Comparison of ENCODE assay signal across 10 cellular contexts in genomic region chr12:29640589-29641345, GRCh38.
DNase-seq lines count a peak whose midpoint lies in the region; ATAC-seq and TF ChIP-seq lines count a peak whose summit lies in the region.
"Had no signal": no experiment of that assay in that cellular context is flagged by ENCODE, and none has a peak within 500 bp of the region (broad histone marks: within the 10 kb centered on the region; RNA-seq: fewer than 3 reads in every experiment).

No MANE protein-coding gene starts in this region.

- CTCF ChIA-PET in IMR-90 (lab: Yijun Ruan, JAX) = interaction anchor here (0.6 to 1.5 kb wide), 3 partner anchors 15 to 1054 kb away, joined by 3 to 4 read pairs (median 3); no protein-coding TSS in a partner anchor

- H3K27me3 ChIP-seq in IMR-90 (ENCODE audit: control insufficient read depth, insufficient read depth, low read length) = no peaks in the 10 kb centered on the region
- no peaks in the 10 kb centered on the region for H3K27me3 ChIP-seq in duodenal mucosa (ENCODE audit: control insufficient read depth in 1 of 2, insufficient read depth in 2 of 2, low read length in 2 of 2)

- no peaks in the 10 kb centered on the region for H3K4me1 Mint-ChIP-seq in stimulated activated naive CD8-positive, alpha-beta T cell treated with anti-CD3 and anti-CD28 coated beads, Interleukin-15, amount 100 ng/mL, for 72 hours
- H3K4me1 Mint-ChIP-seq: activated CD4-positive, alpha-beta T cell treated with anti-CD3 and anti-CD28 coated beads, Interleukin-2, amount 10 ng/mL, durations not matched to agents 24 days and 14 days had no signal

- TF ChIP-seq CTCF in IMR-90 (conservative IDR thresholded peaks at IDR 0.05; ENCODE audit: low read depth, low read length) = no peak

- H3K56ac ChIP-seq in IMR-90 (ENCODE audit: extremely low read depth, insufficient read depth, low read length) = peak overlapping the region; percentile 13

- no peak for TF ChIP-seq RAD21 in IMR-90 (IDR thresholded peaks at IDR 0.05; ENCODE audit: low read length)

- peak overlapping the region; percentile 79 for H2BK5ac ChIP-seq in IMR-90 (ENCODE audit: low read depth, low read length, poor library complexity, severe bottlenecking)

- peak overlapping the region; percentile 88 for H2AFZ ChIP-seq in IMR-90 (replicated peaks; ENCODE audit: low read length, poor library complexity)

- TF ChIP-seq POLR2A in IMR-90 (IDR thresholded peaks at IDR 0.05; ENCODE audit: low read depth, low read length) = no peak

- no peak overlapping the region for H3K27ac Mint-ChIP-seq in stimulated activated naive CD8-positive, alpha-beta T cell treated with anti-CD3 and anti-CD28 coated beads, Interleukin-15, amount 100 ng/mL, for 72 hours
- H3K27ac Mint-ChIP-seq: activated CD4-positive, alpha-beta T cell treated with anti-CD3 and anti-CD28 coated beads, Interleukin-2, amount 10 ng/mL, durations not matched to agents 24 days and 14 days had no signal

- H3K9ac ChIP-seq in IMR-90 (ENCODE audit: low read depth, low read length) (peak overlapping the region; percentile 24), duodenal mucosa (ENCODE audit: low read depth in 1 of 2, low read length in 2 of 2) (no peak overlapping the region)

- H3K14ac ChIP-seq in IMR-90 (replicated peaks; ENCODE audit: low read depth, low read length) = peak overlapping the region; percentile 96

- ATAC-seq in IMR-90 (ENCODE audit: low read depth) = peak; percentile 78
- ATAC-seq in left lobe of liver = peak; percentile 90
- no peak for ATAC-seq in HG03521 (IDR thresholded peaks at IDR 0.05; ENCODE audit: unreplicated experiment)
- ATAC-seq in HG03175 (IDR thresholded peaks at IDR 0.05; ENCODE audit: unreplicated experiment) = no peak
- ATAC-seq in stimulated activated naive CD8-positive, alpha-beta T cell treated with anti-CD3 and anti-CD28 coated beads, Interleukin-15, amount 100 ng/mL, for 72 hours = no peak

- peak overlapping the region; percentile 73 for H4K5ac ChIP-seq in IMR-90 (ENCODE audit: low read depth, low read length)

- in situ Hi-C loops in IMR-90 (cut with MboI; ENCODE audit: low sequenced_read_pairs) = no loop called here

- H3K18ac ChIP-seq in IMR-90 (ENCODE audit: low read depth, low read length) = peak overlapping the region; percentile 96

- no TSS peak for BruUV-seq in IMR-90 (replicated peaks; lab: Mats Ljungman, UMichigan)

- H4K8ac ChIP-seq in IMR-90 (ENCODE audit: low read depth in 2 of 2, low read length in 2 of 2) = peak overlapping the region; percentile 88 to 97

- H3K23ac ChIP-seq in IMR-90 (ENCODE audit: low read depth, low read length) = peak overlapping the region; percentile 92; the same call in 1 of the 2 replicates

- H4K91ac ChIP-seq in IMR-90 (ENCODE audit: insufficient read depth, low read depth, low read length) = peak overlapping the region; percentile 94

- peak overlapping the region; percentile 99 for H3K4ac ChIP-seq in IMR-90 (ENCODE audit: low read depth, low read length)

- no CpG with 5 or more reads among the region's 13 CpGs for WGBS in IMR-90 (ENCODE audit: extremely low coverage in 2 of 2, insufficient read length in 1 of 2), 2 experiments

- peaks cover 0 to 21% of the 10 kb centered on the region in 2 experiments; a peak in 2 of 4 replicates for H3K79me1 ChIP-seq in IMR-90 (ENCODE audit: low read depth in 1 of 2, low read length in 2 of 2)

- H3K9me1 ChIP-seq in IMR-90 (ENCODE audit: insufficient read depth, low read length) = peaks cover 8% of the 10 kb centered on the region; the same call in 1 of the 2 replicates

- intact Hi-C loops in IMR-90 (cut with micrococcal nuclease) = no loop called here

- H3K36me3 ChIP-seq in IMR-90 (ENCODE audit: control insufficient read depth, insufficient read depth, low read length) = peaks cover 9% of the 10 kb centered on the region; the same call in 1 of the 2 replicates
- H3K36me3 ChIP-seq in duodenal mucosa (ENCODE audit: control insufficient read depth in 1 of 2, insufficient read depth in 2 of 2, low read length in 2 of 2) = no peaks in the 10 kb centered on the region

- dilution Hi-C loops in IMR-90 (cut with HindIII; ENCODE audit: low sequenced_read_pairs, unreplicated experiment) = no loop called here

- DNase-seq in IMR-90 (peak; percentile 68), left lobe of liver (ENCODE audit: low spot score) (peak; percentile 80), stromal cell of bone marrow (ENCODE audit: low read depth) (peak; percentile 30), NCI-H526 (lab: John Stamatoyannopoulos, UW) (no peak)
- DNase-seq in stimulated activated naive CD8-positive, alpha-beta T cell treated with anti-CD3 and anti-CD28 coated beads, Interleukin-15, amount 100 ng/mL, for 72 hours = no peak
- DNase-seq: activated CD4-positive, alpha-beta T cell treated with anti-CD3 and anti-CD28 coated beads, Interleukin-2, amount 10 ng/mL, durations not matched to agents 24 days and 14 days; stimulated activated CD4-positive, alpha-beta T cell treated with anti-CD3 and anti-CD28 coated beads, Interleukin-4, amount 100 ng/mL, for 24 hours had no signal

- no peak overlapping the region for H3K4me3 Mint-ChIP-seq in stimulated activated naive CD8-positive, alpha-beta T cell treated with anti-CD3 and anti-CD28 coated beads, Interleukin-15, amount 100 ng/mL, for 72 hours
- H3K4me3 Mint-ChIP-seq: activated CD4-positive, alpha-beta T cell treated with anti-CD3 and anti-CD28 coated beads, Interleukin-2, amount 10 ng/mL, durations not matched to agents 24 days and 14 days had no signal

- H3K27ac ChIP-seq in IMR-90 (ENCODE audit: insufficient read depth, low read length) (peak overlapping the region; percentile 80), duodenal mucosa (ENCODE audit: low read depth, low read length) (peak overlapping the region; percentile 13)

- peak overlapping the region; percentile 97 for H2BK20ac ChIP-seq in IMR-90 (ENCODE audit: low read depth, low read length)

- H3K4me3 ChIP-seq in IMR-90 (ENCODE audit: insufficient read depth, low read depth, low read length) = no peak overlapping the region
- peak overlapping the region in 1 of 2 donors; percentile 30 for H3K4me3 ChIP-seq in duodenal mucosa (ENCODE audit: low read depth in 1 of 2, low read length in 2 of 2)

- H3K4me2 ChIP-seq in IMR-90 (ENCODE audit: low read depth, low read length) = peak overlapping the region; percentile 25; the same call in 1 of the 2 replicates

- H2AK5ac ChIP-seq in IMR-90 (ENCODE audit: low read depth, low read length) = peak overlapping the region; percentile 86; the same call in 1 of the 2 replicates

- H2BK15ac ChIP-seq in IMR-90 (ENCODE audit: low read depth, low read length) = peak overlapping the region; percentile 98; the same call in 2 of the 3 replicates

- H3K9me3 ChIP-seq in IMR-90 (ENCODE audit: control insufficient read depth, insufficient read depth, low read length) (no peaks in the 10 kb centered on the region), duodenal mucosa (ENCODE audit: control insufficient read depth in 1 of 2, low read length in 2 of 2) (no peaks in the 10 kb centered on the region)

- H3K27me3 Mint-ChIP-seq in stimulated activated naive CD8-positive, alpha-beta T cell treated with anti-CD3 and anti-CD28 coated beads, Interleukin-15, amount 100 ng/mL, for 72 hours = peaks cover 15% of the 10 kb centered on the region
- H3K27me3 Mint-ChIP-seq: activated CD4-positive, alpha-beta T cell treated with anti-CD3 and anti-CD28 coated beads, Interleukin-2, amount 10 ng/mL, durations not matched to agents 24 days and 14 days had no signal

- H2AK9ac ChIP-seq in IMR-90 (replicated peaks; ENCODE audit: low read depth, low read length, poor library complexity) = peak overlapping the region; percentile 20

- peak overlapping the region; percentile 98 for H2BK120ac ChIP-seq in IMR-90 (ENCODE audit: low read depth, low read length)

- POLR2A ChIA-PET in IMR-90 (lab: Charles Lee; ENCODE audit: unreplicated experiment) = no interaction called here

- H4K20me1 ChIP-seq in IMR-90 (ENCODE audit: insufficient read depth, low read length) = no peaks in the 10 kb centered on the region

- no peaks in the 10 kb centered on the region for H3K9me3 Mint-ChIP-seq in stimulated activated naive CD8-positive, alpha-beta T cell treated with anti-CD3 and anti-CD28 coated beads, Interleukin-15, amount 100 ng/mL, for 72 hours
- H3K9me3 Mint-ChIP-seq: activated CD4-positive, alpha-beta T cell treated with anti-CD3 and anti-CD28 coated beads, Interleukin-2, amount 10 ng/mL, durations not matched to agents 24 days and 14 days had no signal

- H3K4me1 ChIP-seq in IMR-90 (ENCODE audit: control insufficient read depth, insufficient read depth, low read length) (peaks cover 10% of the 10 kb centered on the region), duodenal mucosa (ENCODE audit: control insufficient read depth in 1 of 2, insufficient read depth in 2 of 2, low read length in 2 of 2) (peaks cover 5 to 9% of the 10 kb centered on the region in 2 donors)

TF ChIP-seq in IMR-90, 13 proteins besides CTCF, POLR2A, EP300 and RAD21:
- peak; percentile 45; the same call in 1 of the 2 replicates for TF ChIP-seq FOS (IDR thresholded peaks at IDR 0.05; ENCODE audit: low read depth, low read length)
- TF ChIP-seq MAFK (IDR thresholded peaks at IDR 0.05; ENCODE audit: low read depth, low read length) = peak; percentile 15; the same call in 1 of the 2 replicates
- peak; percentile 88 for TF ChIP-seq NFE2L2 (IDR thresholded peaks at IDR 0.05; ENCODE audit: low read depth, low read length)
- no peak for TF ChIP-seq USF2 (IDR thresholded peaks at IDR 0.05; ENCODE audit: low read depth, low read length)
- TF ChIP-seq MAZ (IDR thresholded peaks at IDR 0.05; ENCODE audit: borderline replicate concordance, low read depth, low read length) = peak; percentile 52; the same call in 1 of the 2 replicates

Comparison
In these comparisons a context has a peak if more than half of its experiments do, and no peak if none do; other contexts are left out.
1. ATAC-seq: peak in IMR-90 (single experiment) and left lobe of liver (single experiment); none in HG03521 (single experiment), HG03175 (single experiment) and stimulated activated naive CD8-positive, alpha-beta T cell treated with anti-CD3 and anti-CD28 coated beads, Interleukin-15, amount 100 ng/mL, for 72 hours (single experiment).
2. DNase-seq: peak in IMR-90 (single experiment), left lobe of liver (single experiment) and stromal cell of bone marrow (single experiment); none in stimulated activated naive CD8-positive, alpha-beta T cell treated with anti-CD3 and anti-CD28 coated beads, Interleukin-15, amount 100 ng/mL, for 72 hours (0 of 2) and NCI-H526 (0 of 2).